In the genomic region with DNA sequence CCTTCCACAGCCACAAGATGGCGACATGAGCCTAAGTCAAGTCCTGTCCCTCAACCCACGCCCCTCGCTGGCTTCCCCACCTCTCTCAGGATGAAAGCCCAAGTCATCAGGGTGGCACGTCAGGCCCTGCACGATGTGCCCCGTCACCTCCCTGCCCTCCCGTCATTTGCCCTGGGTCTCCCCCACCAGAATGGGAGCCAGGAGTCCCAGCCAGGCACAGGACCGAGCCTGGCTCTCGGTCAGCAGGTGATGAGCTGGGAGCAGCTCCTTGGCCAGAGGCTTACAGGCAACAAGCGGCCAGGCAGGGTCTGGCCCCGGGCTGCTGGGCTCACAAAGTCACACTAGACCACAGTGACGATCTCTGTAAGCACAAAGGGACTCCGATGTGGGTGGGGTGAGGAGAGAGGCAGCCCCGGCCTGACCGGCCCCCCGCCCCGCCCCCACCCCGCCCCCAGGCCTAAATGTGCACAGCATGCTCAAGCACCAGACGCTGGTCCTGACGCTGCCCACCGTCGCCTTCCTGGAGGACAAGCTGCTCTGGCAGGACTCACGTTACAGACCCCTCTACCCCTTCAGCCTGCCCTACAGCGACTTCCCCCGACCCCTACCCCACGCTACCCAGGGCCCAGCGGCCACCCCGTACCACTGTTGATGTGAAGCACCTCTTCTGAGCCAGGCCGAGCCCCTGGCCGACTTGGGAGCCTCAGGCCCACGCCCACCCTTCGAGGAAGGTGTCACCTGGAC, we compare ENCODE assay signal across 8 cellular contexts. TPM values are rescaled to one million over a fixed set of nuclear protein-coding genes. Genes with fewer than 3 reads are reported as not detected.
A peak's percentile ranks its signal among the peaks of the same experiment; 100 is the strongest.
DNase-seq lines count a peak whose midpoint lies in the region; ATAC-seq and TF ChIP-seq lines count a peak whose summit lies in the region.

No MANE protein-coding gene starts in this region.

- peaks cover 28% of the 10 kb centered on the region for H3K36me3 Mint-ChIP-seq in T-cell
- H3K36me3 Mint-ChIP-seq in activated naive CD8-positive, alpha-beta T cell treated with anti-CD3 and anti-CD28 coated beads, Interleukin-2, amount 50 U/mL, for 24 hours (ENCODE audit: low read depth) = peaks cover 37% of the 10 kb centered on the region

- peak overlapping the region; percentile 51 for H3K27ac ChIP-seq in left ventricle myocardium inferior (replicated peaks)

- no peaks in the 10 kb centered on the region for H3K9me3 ChIP-seq in left ventricle myocardium inferior (replicated peaks)

- peaks cover 19% of the 10 kb centered on the region for H3K4me1 ChIP-seq in left ventricle myocardium inferior

- peak; percentile 70 for DNase-seq in GM06990 (ENCODE audit: extremely low read depth, insufficient read length)
- DNase-seq in NCI-H1105 treated with DMSO at 0.1 percent for 48 hours (lab: John Stamatoyannopoulos, UW) = peak; percentile 78
- peak; percentile 62 to 90 (median 84) for DNase-seq in T-cell
- DNase-seq in activated naive CD8-positive, alpha-beta T cell treated with anti-CD3 and anti-CD28 coated beads, Interleukin-2, amount 50 U/mL, for 24 hours = peak; percentile 94
- DNase-seq in left ventricle myocardium inferior = peak; percentile 81
- DNase-seq in retinal pigment epithelial cell (ENCODE audit: low read depth) = peak; percentile 40
- no peak for DNase-seq in GOT3 (lab: John Stamatoyannopoulos, UW)

- H3K4me3 ChIP-seq in GM06990 (replicated peaks; ENCODE audit: low read depth, low read length) (no peak overlapping the region), left ventricle myocardium inferior (no peak overlapping the region), retinal pigment epithelial cell (ENCODE audit: low read length) (no peak overlapping the region)

- H3K36me3 ChIP-seq in GM06990 (ENCODE audit: control insufficient read depth, insufficient read depth, low read length) = peaks cover 31% of the 10 kb centered on the region
- H3K36me3 ChIP-seq in left ventricle myocardium inferior = peaks cover 52% of the 10 kb centered on the region

- H3K27me3 ChIP-seq in GM06990 (replicated peaks; ENCODE audit: control insufficient read depth, insufficient read depth, low read length) = no peaks in the 10 kb centered on the region
- no peaks in the 10 kb centered on the region for H3K27me3 ChIP-seq in left ventricle myocardium inferior (ENCODE audit: low read depth)

- no peaks in the 10 kb centered on the region for H3K9me3 Mint-ChIP-seq in T-cell
- H3K9me3 Mint-ChIP-seq in activated naive CD8-positive, alpha-beta T cell treated with anti-CD3 and anti-CD28 coated beads, Interleukin-2, amount 50 U/mL, for 24 hours = no peaks in the 10 kb centered on the region

- intact Hi-C loops in left ventricle myocardium inferior (cut with micrococcal nuclease) = loop anchor here (5.0 kb wide), 1 partner anchor 133 kb away; no protein-coding TSS in a partner anchor

- TF ChIP-seq CTCF in GM06990 (IDR thresholded peaks at IDR 0.05; ENCODE audit: insufficient read depth, low read length, poor library complexity, severe bottlenecking) = peak; percentile 80
- TF ChIP-seq CTCF in left ventricle myocardium inferior (IDR thresholded peaks at IDR 0.05; ENCODE audit: borderline replicate concordance) = peak; percentile 81
- TF ChIP-seq CTCF in retinal pigment epithelial cell (conservative IDR thresholded peaks at IDR 0.05; ENCODE audit: low read depth, low read length) = peak; percentile 77

- POLR2A ChIA-PET in T-cell (lab: Charles Lee) = interaction anchor here in 1 of 2 donors (0.6 to 1.1 kb wide), 4 partner anchors 133 to 1131 kb away, joined by 3 to 9 read pairs (median 4); no protein-coding TSS in a partner anchor

- H3K4me3 Mint-ChIP-seq in T-cell = no peak overlapping the region
- H3K4me3 Mint-ChIP-seq in activated naive CD8-positive, alpha-beta T cell treated with anti-CD3 and anti-CD28 coated beads, Interleukin-2, amount 50 U/mL, for 24 hours = peak overlapping the region; percentile 14

- no peaks in the 10 kb centered on the region for H3K27me3 Mint-ChIP-seq in T-cell
- H3K27me3 Mint-ChIP-seq in activated naive CD8-positive, alpha-beta T cell treated with anti-CD3 and anti-CD28 coated beads, Interleukin-2, amount 50 U/mL, for 24 hours = no peaks in the 10 kb centered on the region

- H3K4me1 Mint-ChIP-seq in T-cell = peaks cover under 1 to 8% (median 6%) of the 10 kb centered on the region in 3 donors
- H3K4me1 Mint-ChIP-seq in activated naive CD8-positive, alpha-beta T cell treated with anti-CD3 and anti-CD28 coated beads, Interleukin-2, amount 50 U/mL, for 24 hours = peaks cover 38% of the 10 kb centered on the region

- H3K27ac Mint-ChIP-seq in T-cell = no peak overlapping the region
- peak overlapping the region; percentile 86 for H3K27ac Mint-ChIP-seq in activated naive CD8-positive, alpha-beta T cell treated with anti-CD3 and anti-CD28 coated beads, Interleukin-2, amount 50 U/mL, for 24 hours

- peak; percentile 75 to 92 (median 78) for ATAC-seq in T-cell (replicated peaks in 1 of 4)
- peak; percentile 70 for ATAC-seq in activated naive CD8-positive, alpha-beta T cell treated with anti-CD3 and anti-CD28 coated beads, Interleukin-2, amount 50 U/mL, for 24 hours
- ATAC-seq in HG03521 (IDR thresholded peaks at IDR 0.05; ENCODE audit: unreplicated experiment) = no peak

- CTCF ChIA-PET in T-cell (lab: Charles Lee) = interaction anchor here (0.6 to 3.0 kb wide), 31 partner anchors 8 to 361 kb away, joined by 3 to 37 read pairs (median 4); partner anchors contain the start of genes ICAM1 (in 2 of the 2), ICAM4 (in 1 of the 2), RAVER1 (in 1 of the 2) and TYK2 (in 1 of the 2)

RNA-seq across cellular contexts. Expression of gene MRPL4, which starts 7.3 kb away (rescaled TPM):
- total RNA-seq in T-cell = 10 to 100 TPM; 32.9 to 56.6 (median 53.1) TPM
- 77.0 TPM for total RNA-seq in left ventricle myocardium inferior

RNA-seq across cellular contexts. Expression of gene ICAM1, which starts 11.6 kb away (rescaled TPM):
- total RNA-seq in T-cell (10 to 100 TPM in 1 of 5 donors, 1 to 10 TPM in 4; 4.2 to 11.0 (median 5.9) TPM), left ventricle myocardium inferior (7.1 TPM)

RNA-seq across cellular contexts. Expression of gene ICAM4, which starts 27.4 kb away (rescaled TPM):
- total RNA-seq in T-cell (under 1 TPM; 0.47 to 0.79 (median 0.53) TPM), left ventricle myocardium inferior (0.36 TPM)

RNA-seq across cellular contexts. Expression of gene S1PR2, which starts 28.2 kb away (rescaled TPM):
- total RNA-seq in T-cell = 10 to 100 TPM in 2 of 5 donors, 1 to 10 TPM in 3; 6.2 to 11.4 (median 9.8) TPM
- 3.5 TPM for total RNA-seq in left ventricle myocardium inferior

RNA-seq across cellular contexts. Expression of gene ICAM5, which starts 30.4 kb away (rescaled TPM):
- total RNA-seq in T-cell (1 to 10 TPM in 1 of 5 donors, under 1 TPM in 4; 0.20 to 1.1 (median 0.59) TPM), left ventricle myocardium inferior (0.49 TPM)
